Comparison of ENCODE assay signal across 7 cellular contexts in the genomic region with DNA sequence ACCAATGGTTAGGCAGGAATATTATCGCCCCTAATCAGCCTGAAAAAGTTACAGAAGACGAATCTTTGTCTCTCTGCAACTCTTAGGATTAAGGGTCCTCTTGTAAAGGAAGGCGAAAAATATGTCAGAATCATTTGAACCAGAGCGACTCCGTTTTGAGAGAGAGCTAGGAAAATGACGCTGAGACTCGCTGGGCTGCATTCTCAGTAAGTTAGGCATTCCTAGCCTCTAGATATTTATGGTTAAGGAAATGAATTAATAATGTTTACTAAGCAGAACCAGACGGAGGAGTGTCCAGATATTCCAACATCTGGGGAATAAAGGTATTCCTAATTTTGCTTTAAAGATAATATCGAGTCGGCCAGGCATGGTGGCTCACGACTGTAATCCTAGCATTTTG. TPM values are rescaled to one million over a fixed set of nuclear protein-coding genes. Genes with fewer than 3 reads are reported as not detected.
DNase-seq lines count a peak whose midpoint lies in the region; FAIRE-seq and TF ChIP-seq lines count a peak whose summit lies in the region.

No MANE protein-coding gene starts in this region.

- DNase-seq in OCI-LY7 (ENCODE audit: low spot score) (no peak), endothelial cell of umbilical vein (ENCODE audit: low read depth, low spot score) (no peak), skeletal muscle cell (ENCODE audit: low read depth) (no peak), esophagus squamous epithelium (lab: John Stamatoyannopoulos, UW) (no peak), hippocampal formation (lab: John Stamatoyannopoulos, UW) (no peak), DMS79 treated with DMSO at 0.1 percent for 48 hours (lab: John Stamatoyannopoulos, UW) (no peak)

- H2AFZ ChIP-seq in OCI-LY7 (ENCODE audit: low read length) (peak overlapping the region; percentile 88; the same call in 1 of the 2 replicates), endothelial cell of umbilical vein (ENCODE audit: low read depth, low read length) (peak overlapping the region; percentile 94)

- no peak for FAIRE-seq in endothelial cell of umbilical vein (lab: Jason Lieb, UNC)

- POLR2A ChIA-PET in OCI-LY7 (lab: Charles Lee) = no interaction called here
- POLR2A ChIA-PET in endothelial cell of umbilical vein (lab: Charles Lee) = interaction anchor here (0.6 kb wide), 1 partner anchor 186 kb away, joined by 3 read pairs; no protein-coding TSS in a partner anchor

- CTCF ChIA-PET in OCI-LY7 (lab: Charles Lee; ENCODE audit: unreplicated experiment) (no interaction called here), endothelial cell of umbilical vein (lab: Charles Lee) (no interaction called here)

- H3K79me2 ChIP-seq in DOHH2 (ENCODE audit: control insufficient read depth, low read length) (peaks cover 39% of the 10 kb centered on the region), OCI-LY7 (ENCODE audit: insufficient read depth, low read depth, low read length) (peaks cover 38% of the 10 kb centered on the region; the same call in 1 of the 2 replicates), endothelial cell of umbilical vein (ENCODE audit: control insufficient read depth, insufficient read depth, low read length) (no peaks in the 10 kb centered on the region)

- H3K9me2 ChIP-seq in DOHH2 (replicated peaks; ENCODE audit: control insufficient read depth, low read length) (no peaks in the 10 kb centered on the region), OCI-LY7 (ENCODE audit: insufficient read depth, low read length) (no peaks in the 10 kb centered on the region; the same call in 1 of the 2 replicates)

- H3K27ac ChIP-seq in DOHH2 (ENCODE audit: low read depth, low read length) = no peak overlapping the region
- H3K27ac ChIP-seq in OCI-LY7 (ENCODE audit: low read depth, low read length, poor library complexity, severe bottlenecking) = no peak overlapping the region
- H3K27ac ChIP-seq in endothelial cell of umbilical vein (ENCODE audit: insufficient read depth, low read depth, low read length) = no peak overlapping the region
- H3K27ac ChIP-seq in esophagus squamous epithelium = no peak overlapping the region

- 92% methylated on average over 11 of the region's 11 CpGs for WGBS in esophagus squamous epithelium, 2 donors

- no peaks in the 10 kb centered on the region for H3F3A ChIP-seq in DOHH2 (ENCODE audit: control insufficient read depth, insufficient read depth)

- H4K20me1 ChIP-seq in DOHH2 (ENCODE audit: control insufficient read depth, insufficient read depth, low read depth, low read length) (no peaks in the 10 kb centered on the region), OCI-LY7 (ENCODE audit: insufficient read depth, low read length) (no peaks in the 10 kb centered on the region), endothelial cell of umbilical vein (replicated peaks; ENCODE audit: control insufficient read depth, extremely low read depth, insufficient read depth, low read length) (no peaks in the 10 kb centered on the region)

- TF ChIP-seq CTCF in DOHH2 (IDR thresholded peaks at IDR 0.05; ENCODE audit: low read depth, low read length, poor library complexity, severe bottlenecking) (no peak), OCI-LY7 (conservative IDR thresholded peaks at IDR 0.05; ENCODE audit: low read length) (no peak), endothelial cell of umbilical vein (IDR thresholded peaks at IDR 0.05; ENCODE audit: extremely low read depth in 1 of 2, insufficient read depth in 1 of 2, low read depth in 1 of 2, low read length in 2 of 2) (no peak), esophagus squamous epithelium (IDR thresholded peaks at IDR 0.05) (no peak)

- peak overlapping the region; percentile 56 for H3K4me2 ChIP-seq in DOHH2 (ENCODE audit: low read length)
- H3K4me2 ChIP-seq in OCI-LY7 (ENCODE audit: low read length) = 0 out of 2 replicates have a peak overlapping the region, but pooled peaks have one; percentile 25
- H3K4me2 ChIP-seq in endothelial cell of umbilical vein (ENCODE audit: insufficient read depth, low read length) = no peak overlapping the region

- intact Hi-C loops in OCI-LY7 (cut with micrococcal nuclease; ENCODE audit: unreplicated experiment) (no loop called here), endothelial cell of umbilical vein (cut with micrococcal nuclease) (loop anchor here (1.0 kb wide), 1 partner anchor 119 kb away; no protein-coding TSS in a partner anchor), esophagus squamous epithelium (cut with DNase I) (no loop called here)

- H3K9ac ChIP-seq in endothelial cell of umbilical vein (replicated peaks; ENCODE audit: extremely low read depth, insufficient read depth, low read length) = no peak overlapping the region

- no peaks in the 10 kb centered on the region for H3K27me3 ChIP-seq in DOHH2 (ENCODE audit: control insufficient read depth, low read length)
- no peaks in the 10 kb centered on the region for H3K27me3 ChIP-seq in endothelial cell of umbilical vein (ENCODE audit: control insufficient read depth in 2 of 2, insufficient read depth in 2 of 2, low read length in 2 of 2)
- H3K27me3 ChIP-seq in esophagus squamous epithelium = no peaks in the 10 kb centered on the region

- peaks cover 20% of the 10 kb centered on the region for H3K4me1 ChIP-seq in DOHH2 (ENCODE audit: control insufficient read depth, low read length)
- H3K4me1 ChIP-seq in OCI-LY7 (ENCODE audit: insufficient read depth, low read length, poor library complexity, severe bottlenecking) = peaks cover 4% of the 10 kb centered on the region
- no peaks in the 10 kb centered on the region for H3K4me1 ChIP-seq in endothelial cell of umbilical vein (ENCODE audit: control insufficient read depth, extremely low read depth, insufficient read depth, low read length)
- peaks cover 0 to 14% (median 0%) of the 10 kb centered on the region in 3 donors for H3K4me1 ChIP-seq in esophagus squamous epithelium

- H3K9me1 ChIP-seq in endothelial cell of umbilical vein (replicated peaks; ENCODE audit: control insufficient read depth, extremely low read depth, insufficient read depth, low read length) = no peaks in the 10 kb centered on the region

- H3K9me3 ChIP-seq in DOHH2 (ENCODE audit: control insufficient read depth, insufficient read depth, low read length) (peaks cover 30% of the 10 kb centered on the region), OCI-LY7 (ENCODE audit: low read length) (peaks cover 21% of the 10 kb centered on the region; the same call in 1 of the 2 replicates), endothelial cell of umbilical vein (replicated peaks; ENCODE audit: control insufficient read depth, insufficient read depth, low read length) (no peaks in the 10 kb centered on the region), esophagus squamous epithelium (no peaks in the 10 kb centered on the region)

- peak overlapping the region; percentile 81 for H3K4me3 ChIP-seq in DOHH2 (ENCODE audit: low read length)
- no peak overlapping the region for H3K4me3 ChIP-seq in OCI-LY7 (ENCODE audit: low read depth, low read length, poor library complexity, severe bottlenecking)
- H3K4me3 ChIP-seq in endothelial cell of umbilical vein (replicated peaks in 1 of 3; ENCODE audit: insufficient read depth in 1 of 3, low read depth in 1 of 3, low read length in 3 of 3) = no peak overlapping the region
- H3K4me3 ChIP-seq in skeletal muscle cell (ENCODE audit: low read depth, low read length) = peak overlapping the region; percentile 71
- H3K4me3 ChIP-seq in esophagus squamous epithelium = peak overlapping the region in 2 of 4 donors; percentile 58 to 64

- H3K36me3 ChIP-seq in DOHH2 (ENCODE audit: control insufficient read depth, low read length) (peaks cover 38% of the 10 kb centered on the region), OCI-LY7 (ENCODE audit: insufficient read depth, low read length) (peaks cover 27% of the 10 kb centered on the region), endothelial cell of umbilical vein (ENCODE audit: control insufficient read depth in 2 of 2, extremely low read depth in 1 of 2, insufficient read depth in 2 of 2, low read length in 2 of 2) (no peaks in the 10 kb centered on the region), esophagus squamous epithelium (no peaks in the 10 kb centered on the region)

- TF ChIP-seq POLR2A in endothelial cell of umbilical vein (IDR thresholded peaks at IDR 0.05; ENCODE audit: low read depth, low read length) (no peak), esophagus squamous epithelium (IDR thresholded peaks at IDR 0.05) (no peak)

- BruUV-seq in OCI-LY7 (replicated peaks; lab: Mats Ljungman, UMichigan) = no TSS peak
- no TSS peak for BruUV-seq in endothelial cell of umbilical vein (replicated peaks; lab: Mats Ljungman, UMichigan)

- dilution Hi-C loops in endothelial cell of umbilical vein (cut with MboI; ENCODE audit: extremely low pct_ligation_motif_present, low sequenced_read_pairs) = no loop called here

TF ChIP-seq in endothelial cell of umbilical vein, 7 proteins besides CTCF, POLR2A, EP300 and RAD21:
- TF ChIP-seq POLR2AphosphoS5 (IDR thresholded peaks at IDR 0.05; ENCODE audit: insufficient read depth, low read depth, low read length) = no peak
- TF ChIP-seq, protein P1, sequence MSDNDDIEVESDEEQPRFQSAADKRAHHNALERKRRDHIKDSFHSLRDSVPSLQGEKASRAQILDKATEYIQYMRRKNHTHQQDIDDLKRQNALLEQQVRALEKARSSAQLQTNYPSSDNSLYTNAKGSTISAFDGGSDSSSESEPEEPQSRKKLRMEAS (IDR thresholded peaks at IDR 0.05; ENCODE audit: insufficient read depth, insufficient read length) = no peak
- no peak for TF ChIP-seq GATA2 (IDR thresholded peaks at IDR 0.05; ENCODE audit: insufficient read depth, insufficient read length, low read depth, low read length)
- no peak for TF ChIP-seq FOS (IDR thresholded peaks at IDR 0.05; ENCODE audit: borderline replicate concordance, insufficient read depth, low read length)
- no peak for TF ChIP-seq JUN (IDR thresholded peaks at IDR 0.05; ENCODE audit: borderline replicate concordance, insufficient read depth, insufficient read length, low read depth)
- no peak for TF ChIP-seq MYC (IDR thresholded peaks at IDR 0.05; ENCODE audit: low read depth, low read length)
- no peak for TF ChIP-seq EZH2 (IDR thresholded peaks at IDR 0.05; ENCODE audit: borderline replicate concordance, low read depth, low read length, severe bottlenecking)

RNA-seq across cellular contexts. Expression of a gene that starts 0.8 kb away (rescaled TPM):
- 22.6 and 22.7 TPM in 2 replicates for total RNA-seq in OCI-LY7 (2014; rRNA removed; shearing (Covaris generic))
- total RNA-seq in OCI-LY7 (2022) = 24.9 and 30.6 TPM in 2 replicates
- 2.9 and 4.7 TPM in 2 replicates for total RNA-seq in endothelial cell of umbilical vein
- 2.5 and 3.8 TPM in 2 replicates for polyA plus RNA-seq in endothelial cell of umbilical vein
- 2.1 and 3.1 TPM in 2 replicates for polyA plus RNA-seq in endothelial cell of umbilical vein (2011; cell fraction: cytosol; rRNA removed)
- polyA plus RNA-seq in endothelial cell of umbilical vein (2011; cell fraction: nucleus; rRNA removed) = 4.7 and 7.3 TPM in 2 replicates
- polyA plus RNA-seq in endothelial cell of umbilical vein (2012) = 1.6 TPM in 2 replicates
- polyA minus RNA-seq in endothelial cell of umbilical vein = 3.0 and 3.9 TPM in 2 replicates
- polyA minus RNA-seq in endothelial cell of umbilical vein (2011; cell fraction: cytosol; rRNA and poly(A)+ RNA removed) = not detected
- 4.9 and 9.6 TPM in 2 replicates for polyA minus RNA-seq in endothelial cell of umbilical vein (2011; cell fraction: nucleus; rRNA and poly(A)+ RNA removed)
- total RNA-seq in esophagus squamous epithelium = 1 to 10 TPM; 2.1 to 3.4 (median 2.8) TPM

Comparison
In these comparisons a context has a peak if more than half of its experiments do, and no peak if none do; other contexts are left out.
1. H3K4me3 ChIP-seq: peak in DOHH2 (single experiment) and skeletal muscle cell (single experiment); none in OCI-LY7 (single experiment) and endothelial cell of umbilical vein (0 of 3).